In genomic region chr20:39222102-39222501, GRCh38 we compare ENCODE assay signal across 27 cellular contexts.
DNase-seq lines count a peak whose midpoint lies in the region; ATAC-seq, FAIRE-seq and TF ChIP-seq lines count a peak whose summit lies in the region.
"Had no signal": no experiment of that assay in that cellular context is flagged by ENCODE, and none has a peak within 500 bp of the region (broad histone marks: within the 10 kb centered on the region; RNA-seq: fewer than 3 reads in every experiment).

No MANE protein-coding gene starts in this region.

- no peak overlapping the region for H3K27ac Mint-ChIP-seq in neural progenitor cell
- peak overlapping the region; percentile 5 for H3K27ac Mint-ChIP-seq in progenitor cell of endocrine pancreas
- H3K27ac Mint-ChIP-seq in activated CD8-positive, alpha-beta T cell treated with anti-CD3 and anti-CD28 coated beads for 36 hours, result no peak overlapping the region
- no peak overlapping the region for H3K27ac Mint-ChIP-seq in WTC11
- H3K27ac Mint-ChIP-seq: CD14-positive monocyte; CD4-positive, alpha-beta memory T cell; CD4-positive, CD25-positive, alpha-beta regulatory T cell; CD8-positive, alpha-beta memory T cell had no signal

- no peak overlapping the region for H3K4ac ChIP-seq in H1 (replicated peaks; ENCODE audit: insufficient read length, low read depth, low read length)

- no peak for TF ChIP-seq EP300 in HepG2 (IDR thresholded peaks at IDR 0.05; ENCODE audit: low read depth in 2 of 2, low read length in 2 of 2)
- TF ChIP-seq EP300 in HepG2 (CRISPR knock-in tag; IDR thresholded peaks at IDR 0.05; ENCODE audit: borderline replicate concordance), result no peak
- TF ChIP-seq EP300 in H1 (IDR thresholded peaks at IDR 0.05; ENCODE audit: borderline replicate concordance in 1 of 2, low read depth in 2 of 2, low read length in 2 of 2), result no peak

- H2BK20ac ChIP-seq in H1 (ENCODE audit: low read length), result no peak overlapping the region

- no peak overlapping the region for H2BK15ac ChIP-seq in H1 (ENCODE audit: low read length)

- no peak overlapping the region for H2BK120ac ChIP-seq in H1 (replicated peaks; ENCODE audit: low read depth, low read length)

- H3K36me3 ChIP-seq in HepG2 (replicated peaks in 1 of 2; ENCODE audit: control insufficient read depth in 1 of 2, insufficient read depth in 2 of 2, low read length in 2 of 2) (no peaks in the 10 kb centered on the region), right lobe of liver (no peaks in the 10 kb centered on the region), H1 (ENCODE audit: control insufficient read depth in 2 of 4, insufficient read depth in 4 of 4, low read length in 3 of 4) (no peaks in the 10 kb centered on the region), neural progenitor cell (no peaks in the 10 kb centered on the region), vagina (no peaks in the 10 kb centered on the region)
- H3K36me3 ChIP-seq: BE2C, BLaER1 had no signal

- no peak for TF ChIP-seq CTCF in HepG2 (CRISPR knock-in tag; IDR thresholded peaks at IDR 0.05)
- TF ChIP-seq CTCF in right lobe of liver (IDR thresholded peaks at IDR 0.05), result no peak
- TF ChIP-seq CTCF in H1 (IDR thresholded peaks at IDR 0.05; ENCODE audit: control extremely low read depth in 1 of 3, insufficient read depth in 1 of 3, low read depth in 1 of 3, low read length in 3 of 3), result no peak
- no peak for TF ChIP-seq CTCF in neural progenitor cell (IDR thresholded peaks at IDR 0.05)
- no peak for TF ChIP-seq CTCF in progenitor cell of endocrine pancreas (IDR thresholded peaks at IDR 0.05; ENCODE audit: unreplicated experiment)
- no peak for TF ChIP-seq CTCF in vagina (IDR thresholded peaks at IDR 0.05)
- no peak for TF ChIP-seq CTCF in activated CD8-positive, alpha-beta T cell treated with anti-CD3 and anti-CD28 coated beads for 36 hours (IDR thresholded peaks at IDR 0.05)
- no peak for TF ChIP-seq CTCF in WTC11 (IDR thresholded peaks at IDR 0.05)

- no peaks in the 10 kb centered on the region for H3K79me1 ChIP-seq in H1 (ENCODE audit: low read depth, low read length)

- H3K27me3 ChIP-seq in HepG2 (ENCODE audit: control insufficient read depth in 1 of 2, insufficient read depth in 2 of 2, low read length in 2 of 2) (no peaks in the 10 kb centered on the region), right lobe of liver (no peaks in the 10 kb centered on the region), H1 (replicated peaks in 1 of 4; ENCODE audit: control insufficient read depth in 3 of 4, extremely low read depth in 1 of 4, insufficient read depth in 3 of 4, low read length in 3 of 4) (no peaks in the 10 kb centered on the region), neural progenitor cell (peaks cover 26% of the 10 kb centered on the region), vagina (no peaks in the 10 kb centered on the region)
- H3K27me3 ChIP-seq: BLaER1 had no signal

- TF ChIP-seq RAD21 in HepG2 (CRISPR knock-in tag; IDR thresholded peaks at IDR 0.05), result no peak
- no peak for TF ChIP-seq RAD21 in H1 (IDR thresholded peaks at IDR 0.05 in 1 of 2, conservative IDR thresholded peaks at IDR 0.05 in 1 of 2; ENCODE audit: low read depth in 2 of 2, low read length in 2 of 2)

- FAIRE-seq in HepG2 (lab: Jason Lieb, UNC), result no peak
- peak; percentile 24 for FAIRE-seq in H1 (lab: Jason Lieb, UNC)
- FAIRE-seq: A549, G401.6, GM12891, GM19239 had no signal

- BruUV-seq in HepG2 (replicated peaks; lab: Mats Ljungman, UMichigan), result no TSS peak

- H3K4me1 ChIP-seq in HepG2 (ENCODE audit: insufficient read depth, low read length), result no peaks in the 10 kb centered on the region
- H3K4me1 ChIP-seq in right lobe of liver, result no peaks in the 10 kb centered on the region
- no peaks in the 10 kb centered on the region for H3K4me1 ChIP-seq in H1 (replicated peaks in 1 of 4; ENCODE audit: control insufficient read depth in 3 of 4, insufficient read depth in 4 of 4, low read length in 3 of 4)
- H3K4me1 ChIP-seq in neural progenitor cell, result peaks cover 13% of the 10 kb centered on the region
- no peaks in the 10 kb centered on the region for H3K4me1 ChIP-seq in vagina
- H3K4me1 ChIP-seq: A549, BE2C, BLaER1 had no signal

- DNase-seq in HepG2 (ENCODE audit: low spot score) (no peak), right lobe of liver (no peak), H1 (ENCODE audit: low read depth in 1 of 2, low spot score in 2 of 2) (no peak), neural progenitor cell (ENCODE audit: low spot score) (peak; percentile 63), progenitor cell of endocrine pancreas (ENCODE audit: low spot score, unreplicated experiment) (no peak), vagina (ENCODE audit: extremely low spot score in 2 of 2) (no peak), WTC11 (ENCODE audit: low spot score) (no peak)
- DNase-seq in activated CD8-positive, alpha-beta T cell treated with anti-CD3 and anti-CD28 coated beads for 36 hours, result no peak
- DNase-seq: BE2C; C1 segment of cervical spinal cord; CD4-positive, alpha-beta memory T cell; CD4-positive, CD25-positive, alpha-beta regulatory T cell; CD8-positive, alpha-beta memory T cell; COR-L47; DMS 273 treated with DMSO at 0.1 percent for 48 hours; DMS153; DMS53; DMS79; DND-41; GF-D8 had no signal

- no peak overlapping the region for H2BK5ac ChIP-seq in H1 (ENCODE audit: low read depth, low read length)

- CTCF ChIA-PET in HepG2 (lab: Yijun Ruan, JAX; ENCODE audit: low intra/inter-chr PET ratio, low total read pairs), result no interaction called here
- CTCF ChIA-PET in H1 (lab: Charles Lee; ENCODE audit: partially characterized antibody), result interaction anchor here (0.8 to 1.8 kb wide), 2 partner anchors 43 to 478 kb away, joined by 3 to 4 read pairs; no protein-coding TSS in a partner anchor
- CTCF ChIA-PET in activated CD8-positive, alpha-beta T cell treated with anti-CD3 and anti-CD28 coated beads for 36 hours (lab: Charles Lee), result no interaction called here
- CTCF ChIA-PET in WTC11 (lab: Charles Lee), result interaction anchor here (1.6 kb wide), 1 partner anchor 43 kb away, joined by 5 read pairs; no protein-coding TSS in a partner anchor

- H2AK5ac ChIP-seq in H1 (ENCODE audit: low read depth, low read length), result no peak overlapping the region

- H3K56ac ChIP-seq in H1 (replicated peaks; ENCODE audit: insufficient read length, low read depth, low read length), result no peak overlapping the region

- H2BK12ac ChIP-seq in H1 (ENCODE audit: low read depth, low read length), result no peak overlapping the region

- ATAC-seq in HepG2 (no peak), right lobe of liver (no peak), WTC11 (no peak)
- no peak for ATAC-seq in activated CD8-positive, alpha-beta T cell treated with anti-CD3 and anti-CD28 coated beads for 36 hours
- ATAC-seq: A549 had no signal

- H3K4me1 Mint-ChIP-seq in neural progenitor cell (peaks cover 9% of the 10 kb centered on the region), progenitor cell of endocrine pancreas (ENCODE audit: low read depth) (peaks cover 11% of the 10 kb centered on the region), WTC11 (no peaks in the 10 kb centered on the region)
- no peaks in the 10 kb centered on the region for H3K4me1 Mint-ChIP-seq in activated CD8-positive, alpha-beta T cell treated with anti-CD3 and anti-CD28 coated beads for 36 hours (ENCODE audit: low read depth)
- H3K4me1 Mint-ChIP-seq: CD14-positive monocyte; CD4-positive, alpha-beta memory T cell; CD4-positive, CD25-positive, alpha-beta regulatory T cell; CD8-positive, alpha-beta memory T cell had no signal

- intact Hi-C loops in HepG2 (cut with micrococcal nuclease; ENCODE audit: unreplicated experiment), result no loop called here
- intact Hi-C loops in right lobe of liver (cut with DNase I), result no loop called here
- intact Hi-C loops in vagina (cut with DNase I), result no loop called here
- intact Hi-C loops in activated CD8-positive, alpha-beta T cell treated with anti-CD3 and anti-CD28 coated beads for 36 hours (cut with micrococcal nuclease), result no loop called here

- H3F3A ChIP-seq in neural progenitor cell (ENCODE audit: low read depth), result no peaks in the 10 kb centered on the region

- in situ Hi-C loops in HepG2 (cut with HindIII; ENCODE audit: extremely low pct_ligation_motif_present, low pct_unique_long_range_greater_than_20kb), result no loop called here

- H3K27ac ChIP-seq in HepG2 (ENCODE audit: extremely low read length, insufficient read depth, low read length) (no peak overlapping the region), right lobe of liver (no peak overlapping the region), H1 (ENCODE audit: low read depth, low read length) (no peak overlapping the region), neural progenitor cell (no peak overlapping the region), vagina (no peak overlapping the region)
- H3K27ac ChIP-seq: 22Rv1, A549, BLaER1 had no signal

- H3K9me3 ChIP-seq in HepG2 (ENCODE audit: low read length) (no peaks in the 10 kb centered on the region), right lobe of liver (no peaks in the 10 kb centered on the region), H1 (ENCODE audit: insufficient read depth in 2 of 2, low read depth in 1 of 2, low read length in 1 of 2) (no peaks in the 10 kb centered on the region), neural progenitor cell (ENCODE audit: low read depth) (no peaks in the 10 kb centered on the region), vagina (no peaks in the 10 kb centered on the region)
- H3K9me3 ChIP-seq: A549, BE2C, BLaER1 had no signal

- H3K36me3 Mint-ChIP-seq in neural progenitor cell, result no peaks in the 10 kb centered on the region
- no peaks in the 10 kb centered on the region for H3K36me3 Mint-ChIP-seq in progenitor cell of endocrine pancreas (ENCODE audit: insufficient read depth)
- H3K36me3 Mint-ChIP-seq in activated CD8-positive, alpha-beta T cell treated with anti-CD3 and anti-CD28 coated beads for 36 hours (ENCODE audit: low read depth), result no peaks in the 10 kb centered on the region
- H3K36me3 Mint-ChIP-seq in WTC11, result no peaks in the 10 kb centered on the region
- H3K36me3 Mint-ChIP-seq: CD14-positive monocyte; CD4-positive, alpha-beta memory T cell; CD4-positive, CD25-positive, alpha-beta regulatory T cell; CD8-positive, alpha-beta memory T cell had no signal

- H4K8ac ChIP-seq in H1 (ENCODE audit: extremely low read depth, insufficient read depth, low read length), result no peak overlapping the region

- no peak overlapping the region for H3K9ac ChIP-seq in HepG2 (ENCODE audit: insufficient read depth, low read depth, low read length)
- H3K9ac ChIP-seq in H1 (replicated peaks in 1 of 4; ENCODE audit: extremely low read depth in 1 of 4, low read depth in 3 of 4, low read length in 3 of 4), result no peak overlapping the region
- no peak overlapping the region for H3K9ac ChIP-seq in neural progenitor cell
- H3K9ac ChIP-seq: BLaER1 had no signal

- no peak overlapping the region for H4K91ac ChIP-seq in H1 (replicated peaks; ENCODE audit: insufficient read length, low read length)

- H3K23me2 ChIP-seq in H1 (ENCODE audit: low read depth, low read length), result no peaks in the 10 kb centered on the region

- POLR2A ChIA-PET in HepG2 (lab: Yijun Ruan, JAX) (no interaction called here), H1 (lab: Charles Lee; ENCODE audit: partially characterized antibody) (no interaction called here), WTC11 (lab: Charles Lee) (no interaction called here)
- POLR2A ChIA-PET in activated CD8-positive, alpha-beta T cell treated with anti-CD3 and anti-CD28 coated beads for 36 hours (lab: Charles Lee), result no interaction called here

- H3K4me3 Mint-ChIP-seq in neural progenitor cell, result no peak overlapping the region
- H3K4me3 Mint-ChIP-seq in progenitor cell of endocrine pancreas (ENCODE audit: low read depth), result no peak overlapping the region
- no peak overlapping the region for H3K4me3 Mint-ChIP-seq in activated CD8-positive, alpha-beta T cell treated with anti-CD3 and anti-CD28 coated beads for 36 hours
- H3K4me3 Mint-ChIP-seq in WTC11, result no peak overlapping the region
- H3K4me3 Mint-ChIP-seq: CD14-positive monocyte; CD4-positive, alpha-beta memory T cell; CD4-positive, CD25-positive, alpha-beta regulatory T cell; CD8-positive, alpha-beta memory T cell had no signal

- H3K23ac ChIP-seq in H1 (ENCODE audit: insufficient read length), result no peak overlapping the region

- H3K9me3 Mint-ChIP-seq in neural progenitor cell, result no peaks in the 10 kb centered on the region
- no peaks in the 10 kb centered on the region for H3K9me3 Mint-ChIP-seq in progenitor cell of endocrine pancreas (ENCODE audit: low read depth)
- H3K9me3 Mint-ChIP-seq in activated CD8-positive, alpha-beta T cell treated with anti-CD3 and anti-CD28 coated beads for 36 hours, result no peaks in the 10 kb centered on the region
- no peaks in the 10 kb centered on the region for H3K9me3 Mint-ChIP-seq in WTC11
- H3K9me3 Mint-ChIP-seq: CD4-positive, alpha-beta memory T cell; CD4-positive, CD25-positive, alpha-beta regulatory T cell; CD8-positive, alpha-beta memory T cell had no signal

- no peak overlapping the region for H3K14ac ChIP-seq in H1 (ENCODE audit: insufficient read length)

- no peak overlapping the region for H4K5ac ChIP-seq in H1 (ENCODE audit: insufficient read length, low read depth, low read length)

- no peak overlapping the region for H3K4me3 ChIP-seq in HepG2 (replicated peaks in 1 of 3; ENCODE audit: insufficient read depth in 1 of 3, low read depth in 2 of 3, low read length in 3 of 3)
- no peak overlapping the region for H3K4me3 ChIP-seq in right lobe of liver
- no peak overlapping the region for H3K4me3 ChIP-seq in H1 (ENCODE audit: extremely low read depth in 1 of 4, insufficient read depth in 2 of 4, low read depth in 3 of 4, low read length in 4 of 4)
- H3K4me3 ChIP-seq in neural progenitor cell, result no peak overlapping the region
- no peak overlapping the region for H3K4me3 ChIP-seq in vagina
- H3K4me3 ChIP-seq: A549, BLaER1 had no signal

- no peak overlapping the region for H3K4me2 ChIP-seq in HepG2 (ENCODE audit: low read depth, low read length)
- H3K4me2 ChIP-seq in H1 (ENCODE audit: insufficient read depth in 1 of 2, low read depth in 2 of 2, low read length in 2 of 2), result no peak overlapping the region
- peak overlapping the region; percentile 42 for H3K4me2 ChIP-seq in neural progenitor cell
- H3K4me2 ChIP-seq: A549, BLaER1 had no signal

- H4K20me1 ChIP-seq in HepG2 (ENCODE audit: insufficient read depth, low read length), result no peaks in the 10 kb centered on the region
- no peaks in the 10 kb centered on the region for H4K20me1 ChIP-seq in H1 (replicated peaks in 1 of 2; ENCODE audit: control insufficient read depth in 1 of 2, insufficient read depth in 2 of 2, low read length in 2 of 2)
- H4K20me1 ChIP-seq in neural progenitor cell (ENCODE audit: low read depth), result no peaks in the 10 kb centered on the region
- H4K20me1 ChIP-seq: BLaER1 had no signal

- WGBS in HepG2 (ENCODE audit: low lambda C conversion rate), result 3% methylated on average over 1 of the region's 1 CpG
- WGBS in right lobe of liver (ENCODE audit: insufficient coverage, low coverage, low lambda C conversion rate, missing lambda C conversion rate), result 13% methylated on average over 1 of the region's 1 CpG
- WGBS in H1 (ENCODE audit: extremely low coverage in 1 of 2, insufficient coverage in 1 of 2, insufficient read length in 1 of 2, insufficient replicate concordance in 2 of 2, low coverage in 1 of 2, low lambda C conversion rate in 2 of 2, missing lambda C conversion rate in 1 of 2), 2 experiments, result 79% methylated on average over 1 of the region's 1 CpG; no CpG with 5 or more reads in 1 of the 2 experiments

- TF ChIP-seq POLR2A in HepG2 (IDR thresholded peaks at IDR 0.05; ENCODE audit: insufficient read depth in 1 of 2, low read depth in 2 of 2, low read length in 2 of 2) (no peak), right lobe of liver (IDR thresholded peaks at IDR 0.05) (no peak), H1 (IDR thresholded peaks at IDR 0.05; ENCODE audit: control extremely low read depth in 1 of 2, low read depth in 2 of 2, low read length in 2 of 2) (no peak), vagina (IDR thresholded peaks at IDR 0.05) (no peak)

- H3K79me2 ChIP-seq in HepG2 (ENCODE audit: insufficient read depth, low read length) (no peaks in the 10 kb centered on the region), H1 (ENCODE audit: control insufficient read depth in 1 of 2, insufficient read depth in 2 of 2, low read length in 2 of 2) (no peaks in the 10 kb centered on the region), neural progenitor cell (ENCODE audit: low read depth) (no peaks in the 10 kb centered on the region)

- no peak overlapping the region for H2AFZ ChIP-seq in HepG2 (ENCODE audit: low read length)
- H2AFZ ChIP-seq in H1 (ENCODE audit: low read length), result no peak overlapping the region
- no peak overlapping the region for H2AFZ ChIP-seq in neural progenitor cell (replicated peaks)

- H3K27me3 Mint-ChIP-seq in neural progenitor cell (ENCODE audit: insufficient read depth, low read depth) (no peaks in the 10 kb centered on the region), progenitor cell of endocrine pancreas (peaks cover 31% of the 10 kb centered on the region), WTC11 (ENCODE audit: low read depth) (peaks cover 31% of the 10 kb centered on the region)
- peaks cover 3% of the 10 kb centered on the region for H3K27me3 Mint-ChIP-seq in activated CD8-positive, alpha-beta T cell treated with anti-CD3 and anti-CD28 coated beads for 36 hours

- H3K18ac ChIP-seq in H1 (ENCODE audit: extremely low read depth, low read length), result no peak overlapping the region

Comparison
In these comparisons a context has a peak if more than half of its experiments do, and no peak if none do; other contexts are left out.
1. CTCF ChIA-PET loops: an anchor here in H1 (0.8 to 1.8 kb wide) and WTC11 (1.6 kb wide); none called in HepG2 and activated CD8-positive, alpha-beta T cell treated with anti-CD3 and anti-CD28 coated beads for 36 hours.